1 cellular context compared by ENCODE assay signal in genomic region chr4:13626492-13627184, GRCh38.
TF ChIP-seq lines count a peak whose summit lies in the region.

No MANE protein-coding gene starts in this region.

TF ChIP-seq in H1, 55 proteins besides CTCF, POLR2A, EP300 and RAD21 (continued from another document):
- TF ChIP-seq SAP30 (IDR thresholded peaks at IDR 0.05; ENCODE audit: insufficient read depth, insufficient replicate concordance, low read length) (no peak), USF2 (IDR thresholded peaks at IDR 0.05; ENCODE audit: low read length) (no peak), SRF (IDR thresholded peaks at IDR 0.05; ENCODE audit: low read depth, low read length) (no peak), RNF2 (IDR thresholded peaks at IDR 0.05; ENCODE audit: borderline replicate concordance, low read depth, low read length, missing control alignments, poor library complexity, severe bottlenecking) (no peak), CTBP2 (IDR thresholded peaks at IDR 0.05; ENCODE audit: borderline replicate concordance, insufficient read depth, insufficient read length, low read length) (no peak)
